In genomic region chr2:27717070-27717453, GRCh38 we compare ENCODE assay signal across 9 cellular contexts. TPM values are rescaled to one million over a fixed set of nuclear protein-coding genes. Genes with fewer than 3 reads are reported as not detected.
DNase-seq lines count a peak whose midpoint lies in the region; ATAC-seq and TF ChIP-seq lines count a peak whose summit lies in the region.
"Had no signal": no experiment of that assay in that cellular context is flagged by ENCODE, and none has a peak within 500 bp of the region (broad histone marks: within the 10 kb centered on the region; RNA-seq: fewer than 3 reads in every experiment).

No MANE protein-coding gene starts in this region.

- ATAC-seq in esophagus mucosa (peak; percentile 84), psoas muscle (peak; percentile 25 to 45 (median 42)), HG02885 (IDR thresholded peaks at IDR 0.05; ENCODE audit: poor library complexity, unreplicated experiment) (no peak)

- intact Hi-C loops in psoas muscle (cut with DNase I): no loop called here

- H3K27ac ChIP-seq in psoas muscle: peak overlapping the region; percentile 95

- no peaks in the 10 kb centered on the region for H3K36me3 ChIP-seq in psoas muscle (ENCODE audit: insufficient read depth in 1 of 2, low read depth in 1 of 2)

- 34 to 50% (median 36%) methylated on average over 8 of the region's 8 CpGs for WGBS in psoas muscle, 3 donors

- DNase-seq in G401 (ENCODE audit: low spot score): peak; percentile 36
- peak in 1 of 2 donors; percentile 37 for DNase-seq in psoas muscle
- no peak for DNase-seq in cortex of kidney (lab: John Stamatoyannopoulos, UW)
- no peak for DNase-seq in ureter (ENCODE audit: low spot score)
- no peak for DNase-seq in NCI-H1092 treated with DMSO at 0.1 percent for 48 hours (lab: John Stamatoyannopoulos, UW)
- DNase-seq: effector CD8-positive, alpha-beta T cell had no signal

- peak overlapping the region; percentile 67 for H3K4me3 ChIP-seq in psoas muscle

- peaks cover 20% of the 10 kb centered on the region for H3K4me1 ChIP-seq in psoas muscle

- TF ChIP-seq CTCF in psoas muscle (IDR thresholded peaks at IDR 0.05): no peak

- no peaks in the 10 kb centered on the region for H3K9me3 ChIP-seq in psoas muscle

- in situ Hi-C loops in G401 (cut with HindIII; ENCODE audit: low sequenced_read_pairs): no loop called here

- no peaks in the 10 kb centered on the region for H3K27me3 ChIP-seq in psoas muscle (ENCODE audit: insufficient read depth in 3 of 3, low read length in 2 of 3)

TF ChIP-seq in PFSK-1, 5 proteins besides CTCF, POLR2A, EP300 and RAD21:
- no peak for TF ChIP-seq TAF1 (IDR thresholded peaks at IDR 0.05; ENCODE audit: borderline replicate concordance, insufficient read depth, low read length)
- TF ChIP-seq FOXP2 (optimal IDR thresholded peaks at IDR 0.05; ENCODE audit: borderline replicate concordance, extremely low read depth, extremely low read length, insufficient read depth): peak; percentile 51
- no peak for TF ChIP-seq SIN3A (IDR thresholded peaks at IDR 0.05; ENCODE audit: borderline replicate concordance, insufficient read depth, low read length)
- TF ChIP-seq REST (IDR thresholded peaks at IDR 0.05; ENCODE audit: insufficient read depth in 1 of 2, low read depth in 2 of 2, low read length in 2 of 2): no peak
- TF ChIP-seq POLR2AphosphoS5 (IDR thresholded peaks at IDR 0.05; ENCODE audit: low read depth, low read length): no peak

RNA-seq across cellular contexts. Expression of gene SLC4A1AP, which starts 53.4 kb away (rescaled TPM):
- total RNA-seq in G401 (2014; rRNA removed; shearing (Covaris generic)): 36.1 and 41.5 TPM in 2 replicates
- 22.1 TPM for polyA plus RNA-seq in PFSK-1 (2012; ENCODE audit: insufficient read length, low read depth)
- 13.3 TPM for total RNA-seq in esophagus mucosa
- 10 to 100 TPM; 21.1 to 28.4 (median 26.0) TPM for total RNA-seq in psoas muscle
- polyA plus RNA-seq in psoas muscle: 10 to 100 TPM; 20.5 to 44.8 (median 28.3) TPM
- 19.7 TPM for total RNA-seq in ureter

RNA-seq across cellular contexts. Expression of gene SUPT7L, which starts 53.6 kb away (rescaled TPM):
- 19.0 and 29.8 TPM in 2 replicates for total RNA-seq in G401 (2014; rRNA removed; shearing (Covaris generic))
- polyA plus RNA-seq in PFSK-1 (2012; ENCODE audit: insufficient read length, low read depth): 26.6 TPM
- total RNA-seq in esophagus mucosa (11.7 TPM), psoas muscle (10 to 100 TPM; 17.1 to 25.0 (median 22.1) TPM), ureter (33.7 TPM)
- 10 to 100 TPM; 17.1 to 33.8 (median 21.1) TPM for polyA plus RNA-seq in psoas muscle

RNA-seq across cellular contexts. Expression of gene MRPL33, which starts 54.5 kb away (rescaled TPM):
- 68.1 and 139 TPM in 2 replicates for total RNA-seq in G401 (2014; rRNA removed; shearing (Covaris generic))
- 33.5 TPM for polyA plus RNA-seq in PFSK-1 (2012; ENCODE audit: insufficient read length, low read depth)
- 37.3 TPM for total RNA-seq in esophagus mucosa
- total RNA-seq in psoas muscle: 100 to 1,000 TPM; 200 to 269 (median 257) TPM
- polyA plus RNA-seq in psoas muscle: 100 to 1,000 TPM; 400 to 716 (median 536) TPM
- total RNA-seq in ureter: 60.1 TPM
